In genomic region chr12:93802698-93803097, GRCh38 we compare ENCODE assay signal across 11 cellular contexts.
DNase-seq lines count a peak whose midpoint lies in the region; ATAC-seq and TF ChIP-seq lines count a peak whose summit lies in the region.
"Had no signal": no experiment of that assay in that cellular context is flagged by ENCODE, and none has a peak within 500 bp of the region (broad histone marks: within the 10 kb centered on the region; RNA-seq: fewer than 3 reads in every experiment).

No MANE protein-coding gene starts in this region.

- no peak for ATAC-seq in HG02884 (IDR thresholded peaks at IDR 0.05; ENCODE audit: unreplicated experiment)

- no peaks in the 10 kb centered on the region for H3K27me3 Mint-ChIP-seq in neural progenitor cell (ENCODE audit: insufficient read depth, low read depth)

- TF ChIP-seq POLR2A in breast epithelium (IDR thresholded peaks at IDR 0.05) = no peak

- H3K9ac ChIP-seq in Loucy (ENCODE audit: low read depth, low read length, poor library complexity, severe bottlenecking) (no peak overlapping the region), neural progenitor cell (no peak overlapping the region)

- H3K79me2 ChIP-seq in Loucy (ENCODE audit: insufficient read depth, low read length) = no peaks in the 10 kb centered on the region
- H3K79me2 ChIP-seq in neural progenitor cell (ENCODE audit: low read depth) = no peaks in the 10 kb centered on the region

- H3K36me3 ChIP-seq in Loucy (ENCODE audit: insufficient read depth, low read length) (no peaks in the 10 kb centered on the region), breast epithelium (no peaks in the 10 kb centered on the region), tibial artery (no peaks in the 10 kb centered on the region), neural progenitor cell (no peaks in the 10 kb centered on the region)
- H3K36me3 ChIP-seq: HAP-1 had no signal

- intact Hi-C loops in breast epithelium (cut with DNase I; ENCODE audit: low total_unique reads) (no loop called here), tibial artery (cut with DNase I; ENCODE audit: low total_unique reads) (no loop called here)

- H3K4me3 Mint-ChIP-seq in neural progenitor cell = no peak overlapping the region

- H2AFZ ChIP-seq in Loucy (ENCODE audit: low read length) = no peak overlapping the region
- no peak overlapping the region for H2AFZ ChIP-seq in neural progenitor cell (replicated peaks)
- H2AFZ ChIP-seq: PC-9 had no signal

- no peaks in the 10 kb centered on the region for H3K9me2 ChIP-seq in Loucy (replicated peaks; ENCODE audit: low read depth, low read length)

- H4K20me1 ChIP-seq in Loucy (ENCODE audit: insufficient read depth, low read length, poor library complexity, severe bottlenecking) (no peaks in the 10 kb centered on the region), neural progenitor cell (ENCODE audit: low read depth) (no peaks in the 10 kb centered on the region)

- H3K4me3 ChIP-seq in Loucy (ENCODE audit: low read length, poor library complexity, severe bottlenecking) (no peak overlapping the region), breast epithelium (no peak overlapping the region), tibial artery (no peak overlapping the region), neural progenitor cell (no peak overlapping the region)
- H3K4me3 ChIP-seq: HAP-1, lung, PC-9 had no signal

- no peaks in the 10 kb centered on the region for H3K9me3 Mint-ChIP-seq in neural progenitor cell

- DNase-seq in breast epithelium (ENCODE audit: low spot score in 2 of 2) (no peak), left kidney (ENCODE audit: low read depth, low spot score) (peak; percentile 47), tibial artery (no peak), COR-L47 (lab: John Stamatoyannopoulos, UW) (no peak), neural progenitor cell (ENCODE audit: low spot score) (no peak)
- DNase-seq: cortex of kidney, PC-9 had no signal

- H3K27ac ChIP-seq in breast epithelium (peak overlapping the region; percentile 86 to 89), tibial artery (peak overlapping the region; percentile 59 to 64), neural progenitor cell (no peak overlapping the region)
- H3K27ac ChIP-seq: PC-9 had no signal

- peaks cover 12% of the 10 kb centered on the region for H3K4me1 Mint-ChIP-seq in neural progenitor cell

- H3K9me3 ChIP-seq in Loucy (ENCODE audit: insufficient read depth, low read depth, low read length) = no peaks in the 10 kb centered on the region
- H3K9me3 ChIP-seq in breast epithelium = no peaks in the 10 kb centered on the region
- H3K9me3 ChIP-seq in tibial artery = no peaks in the 10 kb centered on the region
- H3K9me3 ChIP-seq in neural progenitor cell (ENCODE audit: low read depth) = no peaks in the 10 kb centered on the region
- H3K9me3 ChIP-seq: HAP-1 had no signal

- H3K36me3 Mint-ChIP-seq in neural progenitor cell = no peaks in the 10 kb centered on the region

- no peaks in the 10 kb centered on the region for H3K4me1 ChIP-seq in Loucy (ENCODE audit: insufficient read depth, low read length, poor library complexity, severe bottlenecking)
- H3K4me1 ChIP-seq in breast epithelium = peaks cover 4 to 9% of the 10 kb centered on the region in 2 donors
- H3K4me1 ChIP-seq in tibial artery = peaks cover 0 to 28% (median 17%) of the 10 kb centered on the region in 4 donors
- peaks cover 7% of the 10 kb centered on the region for H3K4me1 ChIP-seq in neural progenitor cell
- H3K4me1 ChIP-seq: HAP-1 had no signal

- H3F3A ChIP-seq in Loucy (ENCODE audit: low read depth) (no peaks in the 10 kb centered on the region), neural progenitor cell (ENCODE audit: low read depth) (no peaks in the 10 kb centered on the region)

- H3K4me2 ChIP-seq in Loucy (ENCODE audit: low read depth, low read length, poor library complexity, severe bottlenecking) = no peak overlapping the region
- no peak overlapping the region for H3K4me2 ChIP-seq in neural progenitor cell
- H3K4me2 ChIP-seq: PC-9 had no signal

- no peaks in the 10 kb centered on the region for H3K27me3 ChIP-seq in Loucy (ENCODE audit: insufficient read depth, low read length, poor library complexity, severe bottlenecking)
- H3K27me3 ChIP-seq in breast epithelium = no peaks in the 10 kb centered on the region
- no peaks in the 10 kb centered on the region for H3K27me3 ChIP-seq in tibial artery
- H3K27me3 ChIP-seq in neural progenitor cell = no peaks in the 10 kb centered on the region

- H3K27ac Mint-ChIP-seq in neural progenitor cell = no peak overlapping the region

- TF ChIP-seq CTCF in Loucy (conservative IDR thresholded peaks at IDR 0.05; ENCODE audit: low read length) = peak; percentile 32
- TF ChIP-seq CTCF in breast epithelium (IDR thresholded peaks at IDR 0.05) = no peak
- TF ChIP-seq CTCF in tibial artery (IDR thresholded peaks at IDR 0.05) = no peak
- TF ChIP-seq CTCF in neural progenitor cell (IDR thresholded peaks at IDR 0.05) = no peak
